Comparison of ENCODE assay signal across 1 cellular context in the genomic region with DNA sequence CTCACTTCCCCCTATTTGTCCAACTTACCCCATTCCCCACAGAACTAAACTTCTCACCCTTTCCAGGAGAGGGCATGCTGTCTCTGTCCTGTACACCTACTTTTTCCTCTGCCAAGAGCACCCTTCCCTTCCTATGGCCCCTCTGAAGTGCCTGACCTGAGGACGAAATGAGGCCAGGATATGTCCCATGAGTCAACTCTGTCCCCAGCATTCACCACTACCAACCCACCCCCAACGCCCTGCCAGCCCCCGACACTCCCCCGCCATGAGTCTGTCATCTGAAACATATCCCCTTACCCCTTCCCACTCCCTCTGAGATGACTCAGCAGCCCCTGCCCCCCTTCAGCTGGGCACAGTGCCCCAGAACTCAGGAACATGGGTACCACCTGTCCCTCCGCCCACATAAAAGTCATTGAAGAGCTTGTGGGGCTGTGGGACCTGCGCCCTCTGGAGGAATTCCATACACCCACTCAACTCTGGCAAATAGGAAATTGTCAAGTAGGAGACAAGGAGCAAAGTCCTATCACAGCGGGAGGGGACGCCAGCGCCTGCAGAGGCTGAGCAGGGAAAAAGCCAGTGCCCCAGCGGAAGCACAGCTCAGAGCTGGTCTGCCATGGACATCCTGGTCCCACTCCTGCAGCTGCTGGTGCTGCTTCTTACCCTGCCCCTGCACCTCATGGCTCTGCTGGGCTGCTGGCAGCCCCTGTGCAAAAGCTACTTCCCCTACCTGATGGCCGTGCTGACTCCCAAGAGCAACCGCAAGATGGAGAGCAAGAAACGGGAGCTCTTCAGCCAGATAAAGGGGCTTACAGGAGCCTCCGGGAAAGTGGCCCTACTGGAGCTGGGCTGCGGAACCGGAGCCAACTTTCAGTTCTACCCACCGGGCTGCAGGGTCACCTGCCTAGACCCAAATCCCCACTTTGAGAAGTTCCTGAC.
TF ChIP-seq lines count a peak whose summit lies in the region.

No MANE protein-coding gene starts in this region.

TF ChIP-seq in endothelial cell of umbilical vein, 7 proteins besides CTCF, POLR2A, EP300 and RAD21:
- TF ChIP-seq GATA2 (IDR thresholded peaks at IDR 0.05; ENCODE audit: insufficient read depth, insufficient read length, low read depth, low read length), result no peak
- TF ChIP-seq MYC (IDR thresholded peaks at IDR 0.05; ENCODE audit: low read depth, low read length), result no peak
- TF ChIP-seq EZH2 (IDR thresholded peaks at IDR 0.05; ENCODE audit: borderline replicate concordance, low read depth, low read length, severe bottlenecking), result no peak
- TF ChIP-seq, protein P1, sequence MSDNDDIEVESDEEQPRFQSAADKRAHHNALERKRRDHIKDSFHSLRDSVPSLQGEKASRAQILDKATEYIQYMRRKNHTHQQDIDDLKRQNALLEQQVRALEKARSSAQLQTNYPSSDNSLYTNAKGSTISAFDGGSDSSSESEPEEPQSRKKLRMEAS (IDR thresholded peaks at IDR 0.05; ENCODE audit: insufficient read depth, insufficient read length), result no peak
- TF ChIP-seq JUN (IDR thresholded peaks at IDR 0.05; ENCODE audit: borderline replicate concordance, insufficient read depth, insufficient read length, low read depth), result no peak
- TF ChIP-seq POLR2AphosphoS5 (IDR thresholded peaks at IDR 0.05; ENCODE audit: insufficient read depth, low read depth, low read length), result no peak
- TF ChIP-seq FOS (IDR thresholded peaks at IDR 0.05; ENCODE audit: borderline replicate concordance, insufficient read depth, low read length), result no peak
